Comparison of ENCODE assay signal across 11 cellular contexts in the genomic region with DNA sequence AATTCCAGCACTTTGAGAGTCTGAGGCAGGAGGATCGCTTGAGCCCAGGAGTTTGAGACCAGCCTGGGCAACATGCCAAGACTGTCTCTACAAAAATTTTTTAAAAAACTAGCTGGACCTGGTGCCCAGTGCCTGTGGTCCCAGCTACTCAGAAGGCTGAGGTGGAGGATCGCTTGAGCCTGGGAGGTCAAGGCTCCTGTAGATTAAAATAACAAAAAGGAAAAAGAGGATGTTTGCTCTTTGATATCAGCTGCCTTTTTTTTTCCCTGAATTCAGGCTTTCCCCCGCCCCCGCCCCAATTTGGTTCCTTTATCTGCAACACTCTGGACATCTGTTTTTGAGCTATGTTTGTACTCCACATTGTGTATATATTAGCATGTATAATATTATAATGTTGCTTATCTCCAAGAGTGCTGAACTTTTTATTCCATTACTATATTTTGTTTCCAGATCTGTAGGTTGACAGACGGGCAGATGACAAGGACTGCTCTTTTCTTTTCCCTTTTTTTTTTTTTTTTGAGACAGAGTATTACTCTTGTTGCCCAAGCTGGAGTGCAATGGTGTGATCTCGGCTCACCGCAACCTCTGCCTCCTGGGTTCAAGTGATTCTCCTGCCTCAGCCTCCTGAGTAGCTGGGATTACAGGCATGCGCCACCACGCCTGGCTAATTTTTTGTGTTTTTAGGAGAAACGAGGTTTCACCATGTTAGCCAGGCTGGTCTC. TPM values are rescaled to one million over a fixed set of nuclear protein-coding genes. Genes with fewer than 3 reads are reported as not detected.
A peak's percentile ranks its signal among the peaks of the same experiment; 100 is the strongest.
DNase-seq lines count a peak whose midpoint lies in the region; ATAC-seq and TF ChIP-seq lines count a peak whose summit lies in the region.
"Had no signal": no experiment of that assay in that cellular context is flagged by ENCODE, and none has a peak within 500 bp of the region (broad histone marks: within the 10 kb centered on the region; RNA-seq: fewer than 3 reads in every experiment).

No MANE protein-coding gene starts in this region.

- peak overlapping the region; percentile 52 for H3K9ac ChIP-seq in smooth muscle cell (ENCODE audit: low read depth)
- H3K9ac ChIP-seq: neural progenitor cell had no signal

- no peak overlapping the region for H2AFZ ChIP-seq in smooth muscle cell (ENCODE audit: low read depth)
- H2AFZ ChIP-seq: neural progenitor cell had no signal

- no peaks in the 10 kb centered on the region for H3K9me3 ChIP-seq in RWPE2 (ENCODE audit: severe bottlenecking)
- H3K9me3 ChIP-seq in smooth muscle cell (replicated peaks; ENCODE audit: low read depth), result no peaks in the 10 kb centered on the region
- H3K9me3 ChIP-seq: MG63 had no signal

- DNase-seq in EL (peak; percentile 28), RWPE2 (ENCODE audit: low spot score) (no peak), fibroblast of pulmonary artery (ENCODE audit: low read depth) (peak; percentile 39), smooth muscle cell (lab: John Stamatoyannopoulos, UW; ENCODE audit: unreplicated experiment) (no peak), GM20000 (ENCODE audit: low spot score) (no peak)
- DNase-seq in activated effector memory CD4-positive, alpha-beta T cell treated with Interleukin-2 at 50 U/mL for 16 hours, result no peak
- no peak for DNase-seq in activated CD4-positive, alpha-beta T cell treated with anti-CD3 and anti-CD28 coated beads for 48 hours
- DNase-seq: DND-41, MG63 had no signal

- H3K36me3 ChIP-seq in RWPE2 (ENCODE audit: low read depth), result peaks cover 28% of the 10 kb centered on the region
- no peaks in the 10 kb centered on the region for H3K36me3 ChIP-seq in smooth muscle cell (ENCODE audit: low read depth)
- H3K36me3 ChIP-seq: MG63, neural progenitor cell had no signal

- H3K4me2 ChIP-seq in smooth muscle cell, result peak overlapping the region; percentile 43
- H3K4me2 ChIP-seq: neural progenitor cell had no signal

- H3K27me3 ChIP-seq in RWPE2 (ENCODE audit: insufficient read depth, poor library complexity, severe bottlenecking) (no peaks in the 10 kb centered on the region), smooth muscle cell (ENCODE audit: low read depth) (no peaks in the 10 kb centered on the region)
- H3K27me3 ChIP-seq: MG63, neural progenitor cell had no signal

- no peak overlapping the region for H3K4me3 ChIP-seq in RWPE2 (ENCODE audit: severe bottlenecking)
- H3K4me3 ChIP-seq in fibroblast of pulmonary artery (replicated peaks; ENCODE audit: low read depth, low read length), result no peak overlapping the region
- no peak overlapping the region for H3K4me3 ChIP-seq in smooth muscle cell
- H3K4me3 ChIP-seq: MG63, neural progenitor cell had no signal

- peaks cover 81% of the 10 kb centered on the region for H3K79me2 ChIP-seq in smooth muscle cell (ENCODE audit: low read depth)

- WGBS in smooth muscle cell (ENCODE audit: low lambda C conversion rate), result 80% methylated on average over 10 of the region's 10 CpGs

- H3F3A ChIP-seq in smooth muscle cell (ENCODE audit: low read depth), result peaks cover 17% of the 10 kb centered on the region

- peaks cover 51% of the 10 kb centered on the region for H4K20me1 ChIP-seq in smooth muscle cell (ENCODE audit: low read depth)

- H3K4me1 ChIP-seq in RWPE2 (ENCODE audit: insufficient read depth, poor library complexity, severe bottlenecking) (peaks cover 15% of the 10 kb centered on the region), smooth muscle cell (ENCODE audit: low read depth) (peaks cover 6% of the 10 kb centered on the region)

- no peak for TF ChIP-seq CTCF in RWPE2 (IDR thresholded peaks at IDR 0.05; ENCODE audit: poor library complexity, severe bottlenecking)
- no peak for TF ChIP-seq CTCF in fibroblast of pulmonary artery (IDR thresholded peaks at IDR 0.05; ENCODE audit: low read length, missing control alignments)
- no peak for TF ChIP-seq CTCF in smooth muscle cell (IDR thresholded peaks at IDR 0.05; ENCODE audit: borderline replicate concordance, insufficient read depth, poor library complexity, severe bottlenecking)
- no peak for TF ChIP-seq CTCF in GM20000 (IDR thresholded peaks at IDR 0.05; ENCODE audit: extremely low read depth, missing control alignments)

- ATAC-seq in RWPE2 (ENCODE audit: low read depth) (no peak), GM19467 (IDR thresholded peaks at IDR 0.05; ENCODE audit: unreplicated experiment) (no peak)

- H3K27ac ChIP-seq in RWPE2 (ENCODE audit: poor library complexity, severe bottlenecking), result peak overlapping the region; percentile 42
- peak overlapping the region; percentile 89 for H3K27ac ChIP-seq in smooth muscle cell (ENCODE audit: low read depth)
- H3K27ac ChIP-seq: neural progenitor cell had no signal

RNA-seq across cellular contexts. Expression of a gene that starts 4.6 kb away (rescaled TPM):
- total RNA-seq in smooth muscle cell, result 78.7 and 91.9 TPM in 2 replicates
- polyA plus RNA-seq in smooth muscle cell, result 71.8 and 73.8 TPM in 2 replicates

RNA-seq across cellular contexts. Expression of a gene that starts 9.1 kb away (rescaled TPM):
- 27.2 and 57.9 TPM in 2 replicates for total RNA-seq in smooth muscle cell
- polyA plus RNA-seq in smooth muscle cell, result 24.5 and 35.7 TPM in 2 replicates

RNA-seq across cellular contexts. Expression of a gene that starts 48.5 kb away (rescaled TPM):
- 16.0 and 25.1 TPM in 2 replicates for total RNA-seq in smooth muscle cell
- 11.0 and 13.4 TPM in 2 replicates for polyA plus RNA-seq in smooth muscle cell

RNA-seq across cellular contexts. Expression of a gene that starts 48.6 kb away (rescaled TPM):
- total RNA-seq in smooth muscle cell, result 46.5 and 88.4 TPM in 2 replicates
- 18.4 and 18.6 TPM in 2 replicates for polyA plus RNA-seq in smooth muscle cell

Comparison
In these comparisons a context has a peak if more than half of its experiments do, and no peak if none do; other contexts are left out.
1. DNase-seq: peak in EL (single experiment) and fibroblast of pulmonary artery (single experiment); none in RWPE2 (single experiment), smooth muscle cell (single experiment), activated effector memory CD4-positive, alpha-beta T cell treated with Interleukin-2 at 50 U/mL for 16 hours (single experiment), activated CD4-positive, alpha-beta T cell treated with anti-CD3 and anti-CD28 coated beads for 48 hours (single experiment) and GM20000 (single experiment).